In the genomic region with DNA sequence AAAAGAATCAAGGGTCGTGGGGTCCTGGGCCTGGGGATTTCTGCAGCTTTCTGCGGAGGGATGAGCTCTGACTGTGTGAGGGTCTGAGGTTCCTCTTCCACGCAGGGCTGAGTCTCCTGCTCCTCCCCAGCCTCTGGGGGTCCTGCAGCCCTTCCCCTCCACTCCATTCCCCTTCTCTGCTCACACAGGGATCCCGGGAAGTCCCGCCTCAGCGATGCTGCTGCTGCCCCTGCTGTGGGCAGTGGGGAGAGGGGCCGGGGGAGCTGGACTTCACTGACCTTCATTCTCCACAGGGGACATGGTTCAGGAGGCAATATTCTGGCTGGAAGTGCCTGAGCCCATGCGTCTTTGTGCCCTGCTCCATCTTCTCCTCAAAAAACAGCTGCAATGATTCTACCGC, we compare ENCODE assay signal across 31 cellular contexts. TPM values are rescaled to one million over a fixed set of nuclear protein-coding genes. Genes with fewer than 3 reads are reported as not detected.
"Had no signal": no experiment of that assay in that cellular context is flagged by ENCODE, and none has a peak within 500 bp of the region (broad histone marks: within the 10 kb centered on the region; RNA-seq: fewer than 3 reads in every experiment).

No MANE protein-coding gene starts in this region.

- H3K27ac ChIP-seq: stomach, suprapubic skin, thoracic aorta, thyroid gland, tibial artery, tibial nerve, transverse colon, upper lobe of left lung, upper lobe of right lung, uterus, vagina had no signal

- H3K4me3 Mint-ChIP-seq: stimulated activated effector memory CD8-positive, alpha-beta T cell treated with anti-CD3 and anti-CD28 coated beads, Interleukin-12 subunit alpha, Interleukin-12 subunit beta, amount 100 ng/mL, for 72 hours; stimulated activated memory B cell treated with anti-CD40 and anti-IgM and Interleukin-4, amounts not matched to agents 10 μg/mL and 1 μg/mL and 100 μg/mL, for 72 hours; stimulated activated naive B cell treated with anti-CD40 and anti-IgM and Interleukin-4, amounts not matched to agents 10 μg/mL and 1 μg/mL and 100 μg/mL, for 72 hours; stimulated activated naive CD8-positive, alpha-beta T cell treated with anti-CD3 and anti-CD28 coated beads, Interleukin-15, amount 100 ng/mL, for 72 hours; stimulated activated naive CD8-positive, alpha-beta T cell treated with anti-CD3 and anti-CD28 coated beads, Interleukin-15, Interleukin-2, amounts not matched to agents 100 ng/mL and 50 ng/mL, for 24 hours; type B pancreatic cell had no signal

- H3K27me3 ChIP-seq: testis, thyroid gland, tibial nerve, transverse colon, upper lobe of left lung, uterus, vagina had no signal

- H3K9me3 ChIP-seq: stomach, suprapubic skin, testis, thoracic aorta, thyroid gland, tibial artery, tibial nerve, transverse colon, upper lobe of left lung, upper lobe of right lung, uterus, vagina had no signal

- ATAC-seq: stimulated activated effector memory CD8-positive, alpha-beta T cell treated with anti-CD3 and anti-CD28 coated beads, Interleukin-12 subunit alpha, Interleukin-12 subunit beta, amount 100 ng/mL, for 72 hours; stimulated activated memory B cell treated with anti-CD40 and anti-IgM and Interleukin-4, amounts not matched to agents 10 μg/mL and 1 μg/mL and 100 μg/mL, for 72 hours; stimulated activated naive B cell treated with anti-CD40 and anti-IgM and Interleukin-4, amounts not matched to agents 10 μg/mL and 1 μg/mL and 100 μg/mL, for 72 hours; stimulated activated naive CD8-positive, alpha-beta T cell treated with anti-CD3 and anti-CD28 coated beads, Interleukin-15, amount 100 ng/mL, for 72 hours; stimulated activated naive CD8-positive, alpha-beta T cell treated with anti-CD3 and anti-CD28 coated beads, Interleukin-15, Interleukin-2, amounts not matched to agents 100 U/mL and 50 U/mL, for 24 hours; upper lobe of right lung had no signal

- H3K4me1 ChIP-seq: stomach, suprapubic skin, thyroid gland, tibial artery, tibial nerve, transverse colon, upper lobe of left lung, upper lobe of right lung, uterus, vagina had no signal

- DNase-seq: stimulated activated CD4-positive, alpha-beta T cell treated with anti-CD3 and anti-CD28 coated beads, Interleukin-2, amount 100 ng/mL, for 48 hours; stimulated activated CD4-positive, alpha-beta T cell treated with anti-CD3 and anti-CD28 coated beads, Interleukin-4, amount 100 ng/mL, for 1 hour; stimulated activated CD4-positive, alpha-beta T cell treated with anti-CD3 and anti-CD28 coated beads, Interleukin-4, amount 100 ng/mL, for 24 hours; stimulated activated CD4-positive, alpha-beta T cell treated with anti-CD3 and anti-CD28 coated beads, Interleukin-4, amount 100 ng/mL, for 4 hours; stimulated activated CD8-positive, alpha-beta memory T cell treated with anti-CD3 and anti-CD28 coated beads, Interleukin-4, amount 100 ng/mL, for 48 hours; stimulated activated naive B cell treated with anti-CD40 and anti-IgM and Interleukin-4, amounts not matched to agents 10 μg/mL and 1 μg/mL and 100 μg/mL, for 72 hours; stimulated activated naive CD4-positive, alpha-beta T cell; stimulated activated naive CD4-positive, alpha-beta T cell treated with Interleukin-2 at 50 U/mL for 16 hours; stimulated activated naive CD8-positive, alpha-beta T cell treated with anti-CD3 and anti-CD28 coated beads, Interleukin-15, amount 100 ng/mL, for 72 hours; stimulated activated naive CD8-positive, alpha-beta T cell treated with anti-CD3 and anti-CD28 coated beads, Interleukin-15, Interleukin-2, amounts not matched to agents 100 U/mL and 50 U/mL, for 24 hours; stomach; substantia nigra; thyroid gland; tibial artery; transverse colon; trophoblast cell; upper lobe of left lung; upper lobe of right lung; uterus had no signal

- H3K36me3 ChIP-seq: stomach, suprapubic skin, thoracic aorta, thyroid gland, tibial artery, tibial nerve, transverse colon, upper lobe of left lung, upper lobe of right lung, uterus, vagina had no signal

- H3K36me3 Mint-ChIP-seq: stimulated activated effector memory CD8-positive, alpha-beta T cell treated with anti-CD3 and anti-CD28 coated beads, Interleukin-12 subunit alpha, Interleukin-12 subunit beta, amount 100 ng/mL, for 72 hours; stimulated activated memory B cell treated with anti-CD40 and anti-IgM and Interleukin-4, amounts not matched to agents 10 μg/mL and 1 μg/mL and 100 μg/mL, for 72 hours; stimulated activated naive B cell treated with anti-CD40 and anti-IgM and Interleukin-4, amounts not matched to agents 10 μg/mL and 1 μg/mL and 100 μg/mL, for 72 hours; type B pancreatic cell had no signal

- H3K27ac Mint-ChIP-seq: stimulated activated effector memory CD8-positive, alpha-beta T cell treated with anti-CD3 and anti-CD28 coated beads, Interleukin-12 subunit alpha, Interleukin-12 subunit beta, amount 100 ng/mL, for 72 hours; stimulated activated memory B cell treated with anti-CD40 and anti-IgM and Interleukin-4, amounts not matched to agents 10 μg/mL and 1 μg/mL and 100 μg/mL, for 72 hours; stimulated activated naive B cell treated with anti-CD40 and anti-IgM and Interleukin-4, amounts not matched to agents 10 μg/mL and 1 μg/mL and 100 μg/mL, for 72 hours; stimulated activated naive CD8-positive, alpha-beta T cell treated with anti-CD3 and anti-CD28 coated beads, Interleukin-15, amount 100 ng/mL, for 72 hours; stimulated activated naive CD8-positive, alpha-beta T cell treated with anti-CD3 and anti-CD28 coated beads, Interleukin-15, Interleukin-2, amounts not matched to agents 100 ng/mL and 50 ng/mL, for 24 hours; type B pancreatic cell had no signal

- H3K4me3 ChIP-seq: stomach, suprapubic skin, testis, thoracic aorta, thyroid gland, tibial artery, tibial nerve, transverse colon, upper lobe of left lung, upper lobe of right lung, uterus, vagina had no signal

- H3K4me1 Mint-ChIP-seq: stimulated activated naive B cell treated with anti-CD40 and anti-IgM and Interleukin-4, amounts not matched to agents 10 μg/mL and 1 μg/mL and 100 μg/mL, for 72 hours had no signal

- H3K9me3 Mint-ChIP-seq: stimulated activated effector memory CD8-positive, alpha-beta T cell treated with anti-CD3 and anti-CD28 coated beads, Interleukin-12 subunit alpha, Interleukin-12 subunit beta, amount 100 ng/mL, for 72 hours; stimulated activated memory B cell treated with anti-CD40 and anti-IgM and Interleukin-4, amounts not matched to agents 10 μg/mL and 1 μg/mL and 100 μg/mL, for 72 hours; stimulated activated naive B cell treated with anti-CD40 and anti-IgM and Interleukin-4, amounts not matched to agents 10 μg/mL and 1 μg/mL and 100 μg/mL, for 72 hours; stimulated activated naive CD8-positive, alpha-beta T cell treated with anti-CD3 and anti-CD28 coated beads, Interleukin-15, amount 100 ng/mL, for 72 hours; stimulated activated naive CD8-positive, alpha-beta T cell treated with anti-CD3 and anti-CD28 coated beads, Interleukin-15, Interleukin-2, amounts not matched to agents 100 ng/mL and 50 ng/mL, for 24 hours; type B pancreatic cell had no signal

RNA-seq across cellular contexts. Expression of gene CD33, which starts 26.2 kb away (rescaled TPM):
- total RNA-seq: temporal lobe had no signal

RNA-seq across cellular contexts. Expression of gene SIGLECL1, which starts 52.2 kb away (rescaled TPM):
- total RNA-seq: stomach, subcutaneous adipose tissue, suprapubic skin, temporal lobe, thoracic aorta, thyroid gland, tibial nerve, transverse colon, upper lobe of left lung, upper lobe of right lung, urinary bladder, vagina had no signal
- polyA plus RNA-seq: stomach, urinary bladder had no signal

RNA-seq across cellular contexts. Expression of gene SIGLEC7, which starts 56.5 kb away (rescaled TPM):
- total RNA-seq: suprapubic skin had no signal
